16 cellular contexts compared by ENCODE assay signal in the genomic region with DNA sequence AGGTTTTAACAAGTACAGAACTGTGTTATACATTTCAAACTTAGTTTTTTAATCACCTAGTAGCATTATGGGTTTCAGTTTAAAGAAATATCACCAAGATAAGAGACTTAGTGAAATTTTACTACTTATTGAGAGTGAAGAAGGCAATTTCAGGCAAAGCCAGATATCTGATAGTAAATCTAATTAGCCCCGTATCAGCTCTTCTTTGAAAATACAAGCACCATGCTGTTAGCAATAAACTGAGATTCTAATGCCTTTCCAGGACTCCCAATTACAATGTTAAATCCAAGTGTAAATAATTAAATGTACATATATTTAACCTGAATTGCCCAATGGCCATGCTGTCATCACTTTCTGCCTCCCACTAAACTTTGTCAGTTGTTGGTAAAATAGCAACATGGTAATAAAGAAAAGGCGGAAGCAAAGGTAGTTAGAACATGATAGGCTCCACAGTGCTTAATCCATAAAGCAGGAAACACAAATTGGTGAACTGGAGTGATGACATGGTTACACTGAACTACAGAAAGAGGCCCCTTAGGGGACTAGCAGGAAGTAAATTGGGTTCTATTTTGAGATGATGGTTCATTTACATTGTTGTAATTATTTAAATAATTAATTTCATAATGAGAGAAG.
"Had no signal": no experiment of that assay in that cellular context is flagged by ENCODE, and none has a peak within 500 bp of the region (broad histone marks: within the 10 kb centered on the region; RNA-seq: fewer than 3 reads in every experiment).

No MANE protein-coding gene starts in this region.

- H3K27ac ChIP-seq: body of pancreas, epithelial cell of prostate, gastroesophageal sphincter, parathyroid adenoma, skin epidermis, upper lobe of left lung had no signal

- H3K27me3 ChIP-seq: body of pancreas, gastroesophageal sphincter, upper lobe of left lung had no signal

- DNase-seq: activated CD4-positive, alpha-beta T cell treated with anti-CD3 and anti-CD28 coated beads, Interleukin-2, amount 50 U/mL, for 4 hours; activated effector memory CD4-positive, alpha-beta T cell treated with Interleukin-2 at 50 U/mL for 16 hours; activated T-cell treated with anti-CD3 and anti-CD28 coated beads, Interleukin-2, amount 50 U/mL, for 24 hours; amniotic stem cell; body of pancreas; effector memory CD8-positive, alpha-beta T cell; upper lobe of left lung had no signal

- H3K27me3 Mint-ChIP-seq: activated naive CD4-positive, alpha-beta T cell treated with anti-CD3 and anti-CD28 coated beads, Interleukin-2, amount 50 U/mL, for 24 hours; activated T-cell treated with anti-CD3 and anti-CD28 coated beads, Interleukin-2, amount 50 U/mL, for 24 hours; dendritic cell treated with granulocyte-macrophage colony-stimulating factor and Interleukin-4, amounts not matched to agents 40 ng/mL and 50 ng/mL, for 4 days; effector memory CD8-positive, alpha-beta T cell; stimulated activated memory B cell treated with anti-CD40 and anti-IgM and Interleukin-4, amounts not matched to agents 10 μg/mL and 1 μg/mL and 100 μg/mL, for 72 hours had no signal

- H3K36me3 Mint-ChIP-seq: activated naive CD4-positive, alpha-beta T cell treated with anti-CD3 and anti-CD28 coated beads, Interleukin-2, amount 50 U/mL, for 24 hours; stimulated activated memory B cell treated with anti-CD40 and anti-IgM and Interleukin-4, amounts not matched to agents 10 μg/mL and 1 μg/mL and 100 μg/mL, for 72 hours had no signal

- H3K9me3 Mint-ChIP-seq: activated naive CD4-positive, alpha-beta T cell treated with anti-CD3 and anti-CD28 coated beads, Interleukin-2, amount 50 U/mL, for 24 hours; dendritic cell treated with granulocyte-macrophage colony-stimulating factor and Interleukin-4, amounts not matched to agents 40 ng/mL and 50 ng/mL, for 4 days; stimulated activated memory B cell treated with anti-CD40 and anti-IgM and Interleukin-4, amounts not matched to agents 10 μg/mL and 1 μg/mL and 100 μg/mL, for 72 hours had no signal

- H3K27ac Mint-ChIP-seq: activated naive CD4-positive, alpha-beta T cell treated with anti-CD3 and anti-CD28 coated beads, Interleukin-2, amount 50 U/mL, for 24 hours; activated T-cell treated with anti-CD3 and anti-CD28 coated beads, Interleukin-2, amount 50 U/mL, for 24 hours; dendritic cell treated with granulocyte-macrophage colony-stimulating factor and Interleukin-4, amounts not matched to agents 40 ng/mL and 50 ng/mL, for 4 days; effector memory CD8-positive, alpha-beta T cell; stimulated activated memory B cell treated with anti-CD40 and anti-IgM and Interleukin-4, amounts not matched to agents 10 μg/mL and 1 μg/mL and 100 μg/mL, for 72 hours; T-helper 2 cell treated with Interferon-gamma antibody and Interleukin-4, amounts not matched to agents 5 μg/mL and 100 μg/mL, for 36 hours had no signal

- H3K4me1 Mint-ChIP-seq: activated naive CD4-positive, alpha-beta T cell treated with anti-CD3 and anti-CD28 coated beads, Interleukin-2, amount 50 U/mL, for 24 hours had no signal

- H3K36me3 ChIP-seq: gastroesophageal sphincter, upper lobe of left lung had no signal

- ATAC-seq: activated CD4-positive, CD25-positive, alpha-beta regulatory T cell treated with anti-CD3 and anti-CD28 coated beads, Interleukin-2, amount 50 U/mL, for 24 hours; body of pancreas; effector memory CD8-positive, alpha-beta T cell; gastroesophageal sphincter; stimulated activated memory B cell treated with anti-CD40 and anti-IgM and Interleukin-4, amounts not matched to agents 10 μg/mL and 1 μg/mL and 100 μg/mL, for 72 hours had no signal

- H3K4me1 ChIP-seq: body of pancreas, gastroesophageal sphincter, parathyroid adenoma, upper lobe of left lung had no signal

- H3K9me3 ChIP-seq: body of pancreas, gastroesophageal sphincter, upper lobe of left lung had no signal

- H3K4me3 ChIP-seq: body of pancreas, gastroesophageal sphincter, skin epidermis, upper lobe of left lung had no signal

- H3K4me3 Mint-ChIP-seq: activated naive CD4-positive, alpha-beta T cell treated with anti-CD3 and anti-CD28 coated beads, Interleukin-2, amount 50 U/mL, for 24 hours; activated T-cell treated with anti-CD3 and anti-CD28 coated beads, Interleukin-2, amount 50 U/mL, for 24 hours; dendritic cell treated with granulocyte-macrophage colony-stimulating factor and Interleukin-4, amounts not matched to agents 40 ng/mL and 50 ng/mL, for 4 days; effector memory CD8-positive, alpha-beta T cell; stimulated activated memory B cell treated with anti-CD40 and anti-IgM and Interleukin-4, amounts not matched to agents 10 μg/mL and 1 μg/mL and 100 μg/mL, for 72 hours; T-helper 2 cell treated with Interferon-gamma antibody and Interleukin-4, amounts not matched to agents 5 μg/mL and 100 μg/mL, for 36 hours had no signal
